ENCODE assay signal across 8 cellular contexts in the genomic region with DNA sequence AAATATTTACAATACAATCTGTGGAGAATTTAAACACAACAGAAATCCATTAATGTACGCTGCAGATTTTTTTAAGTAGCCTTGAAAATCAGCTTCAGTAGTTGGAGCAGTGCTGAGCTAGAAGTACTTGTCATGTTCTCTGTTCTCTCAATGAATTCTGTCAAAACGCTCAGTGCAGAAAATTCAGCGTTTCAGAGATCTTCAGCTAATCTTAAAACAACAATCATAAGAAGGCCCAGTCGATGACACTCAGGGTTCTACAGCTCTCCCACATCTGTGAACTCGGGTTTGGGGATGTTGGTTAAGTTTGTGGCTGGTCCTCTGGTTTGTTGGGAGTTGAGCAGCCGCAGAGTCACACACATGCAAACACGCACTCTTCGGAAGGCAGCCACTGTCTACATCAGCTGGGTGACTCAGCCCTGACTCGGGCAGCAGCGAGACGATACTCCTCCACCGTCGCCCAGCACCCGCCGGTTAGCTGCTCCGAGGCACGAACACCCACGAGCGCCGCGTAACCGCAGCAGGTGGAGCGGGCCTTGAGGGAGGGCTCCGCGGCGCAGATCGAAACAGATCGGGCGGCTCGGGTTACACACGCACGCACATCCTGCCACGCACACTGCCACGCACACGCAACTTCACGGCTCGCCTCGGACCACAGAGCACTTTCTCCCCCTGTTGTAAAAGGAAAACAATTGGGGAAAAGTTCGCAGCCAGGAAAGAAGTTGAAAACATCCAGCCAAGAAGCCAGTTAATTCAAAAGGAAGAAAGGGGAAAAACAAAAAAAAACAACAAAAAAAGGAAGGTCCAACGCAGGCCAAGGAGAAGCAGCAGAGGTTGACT.
DNase-seq lines count a peak whose midpoint lies in the region; TF ChIP-seq lines count a peak whose summit lies in the region.

No MANE protein-coding gene starts in this region.

- peak overlapping the region; percentile 100 for H3K9ac ChIP-seq in GM23248

- TF ChIP-seq POLR2A in NB4 (IDR thresholded peaks at IDR 0.05; ENCODE audit: extremely low read depth, insufficient read length): no peak
- no peak for TF ChIP-seq POLR2A in breast epithelium (IDR thresholded peaks at IDR 0.05)

- H3K27me3 ChIP-seq in GM23248 (replicated peaks; ENCODE audit: insufficient read depth) (no peaks in the 10 kb centered on the region), breast epithelium (no peaks in the 10 kb centered on the region)

- TF ChIP-seq CTCF in NB4 (IDR thresholded peaks at IDR 0.05; ENCODE audit: low read depth, low read length): no peak
- no peak for TF ChIP-seq CTCF in VCaP (conservative IDR thresholded peaks at IDR 0.05)
- no peak for TF ChIP-seq CTCF in breast epithelium (IDR thresholded peaks at IDR 0.05)

- no peaks in the 10 kb centered on the region for H3K9me2 ChIP-seq in GM23248 (ENCODE audit: insufficient read depth)

- H4K20me1 ChIP-seq in GM23248 (ENCODE audit: insufficient read depth): no peaks in the 10 kb centered on the region

- H3K27ac ChIP-seq in GM23248 (peak overlapping the region; percentile 99), VCaP (peak overlapping the region; percentile 93), breast epithelium (peak overlapping the region; percentile 94 to 97)

- no peak overlapping the region for H2AFZ ChIP-seq in GM23248

- DNase-seq in COLO829 (ENCODE audit: low spot score): peak; percentile 66
- peak; percentile 99 for DNase-seq in GM23248
- DNase-seq in NB4 (ENCODE audit: low read depth): peak; percentile 91
- peak; percentile 68 to 76 for DNase-seq in breast epithelium (ENCODE audit: low spot score in 2 of 2)
- DNase-seq in islet precursor cell: peak; percentile 91
- DNase-seq in stimulated activated CD4-positive, alpha-beta T cell treated with anti-CD3 and anti-CD28 coated beads, Interleukin-12 subunit alpha, Interleukin-12 subunit beta, amount 100 ng/mL, for 48 hours (ENCODE audit: low read depth in 2 of 3, low spot score in 1 of 3): peak; percentile 82 to 90 (median 86)
- no peak for DNase-seq in NCI-H446 treated with DMSO at 0.1 percent for 48 hours (lab: John Stamatoyannopoulos, UW)

- in situ Hi-C loops in GM23248 (cut with MboI): loop anchor here (10.0 to 25.0 kb wide), 5 partner anchors 324 to 1049 kb away; no protein-coding TSS in a partner anchor

- H3F3A ChIP-seq in GM23248 (ENCODE audit: insufficient read depth): peaks cover 43% of the 10 kb centered on the region

- peak overlapping the region; percentile 91 for H3K4me2 ChIP-seq in GM23248 (ENCODE audit: unreplicated experiment)

- H3K79me2 ChIP-seq in GM23248 (ENCODE audit: insufficient read depth): peaks cover 60% of the 10 kb centered on the region

- H3K9me3 ChIP-seq in GM23248 (ENCODE audit: low read depth): no peaks in the 10 kb centered on the region
- no peaks in the 10 kb centered on the region for H3K9me3 ChIP-seq in breast epithelium

- 1% methylated on average over 39 to 40 of the region's 40 CpGs for WGBS in GM23248 (ENCODE audit: low coverage in 1 of 2, low lambda C conversion rate in 2 of 2, missing lambda C conversion rate in 2 of 2), 2 experiments

- H3K4me3 ChIP-seq in GM23248 (peak overlapping the region; percentile 97), NB4 (ENCODE audit: low read depth, low read length) (peak overlapping the region; percentile 99), breast epithelium (peak overlapping the region; percentile 80 to 88 (median 81))

- intact Hi-C loops in breast epithelium (cut with DNase I; ENCODE audit: low total_unique reads): no loop called here

- H3K4me1 ChIP-seq in GM23248 (ENCODE audit: insufficient read depth): peaks cover 23% of the 10 kb centered on the region
- peaks cover 0 to 5% of the 10 kb centered on the region in 2 donors for H3K4me1 ChIP-seq in breast epithelium

- peaks cover 28% of the 10 kb centered on the region for H3K36me3 ChIP-seq in GM23248 (ENCODE audit: low read depth)
- H3K36me3 ChIP-seq in breast epithelium: no peaks in the 10 kb centered on the region
